Comparison of ENCODE assay signal across 19 cellular contexts in the genomic region with DNA sequence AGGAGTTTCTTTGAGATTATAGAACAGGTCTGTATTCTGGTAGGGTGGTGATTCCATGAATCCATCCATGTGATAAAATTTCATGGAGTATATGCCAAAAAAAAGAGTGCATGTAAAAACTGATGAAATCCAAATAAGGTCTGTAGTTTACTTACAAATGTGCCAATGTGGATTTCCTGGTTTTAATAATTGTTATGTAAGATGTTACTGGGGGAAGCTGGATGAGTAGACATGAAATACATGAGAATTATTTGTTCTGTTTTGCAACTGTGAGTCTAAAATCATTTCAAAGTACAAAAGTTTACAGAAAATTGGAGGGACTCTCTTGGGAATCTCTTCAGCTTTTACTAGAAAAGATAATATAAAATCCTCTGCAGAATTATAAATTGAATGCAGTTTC. TPM values are rescaled to one million over a fixed set of nuclear protein-coding genes. Genes with fewer than 3 reads are reported as not detected.
A peak's percentile ranks its signal among the peaks of the same experiment; 100 is the strongest.
DNase-seq lines count a peak whose midpoint lies in the region; ATAC-seq, FAIRE-seq and TF ChIP-seq lines count a peak whose summit lies in the region.
"Had no signal": no experiment of that assay in that cellular context is flagged by ENCODE, and none has a peak within 500 bp of the region (broad histone marks: within the 10 kb centered on the region; RNA-seq: fewer than 3 reads in every experiment).

No MANE protein-coding gene starts in this region.

- no peaks in the 10 kb centered on the region for H4K20me1 ChIP-seq in HepG2 (ENCODE audit: insufficient read depth, low read length)
- no peaks in the 10 kb centered on the region for H4K20me1 ChIP-seq in PC-9 (ENCODE audit: insufficient read depth)

- no peak overlapping the region for H3K4me3 Mint-ChIP-seq in activated CD4-positive, alpha-beta T cell treated with anti-CD3 and anti-CD28 coated beads, Interleukin-2, amount 10 ng/mL, durations not matched to agents 24 days and 14 days
- H3K4me3 Mint-ChIP-seq: CD4-positive, alpha-beta memory T cell; H9; HFFc6 had no signal

- H3K4me1 ChIP-seq in liver (ENCODE audit: control insufficient read depth in 4 of 4, insufficient read depth in 4 of 4, low read length in 3 of 4): peaks cover 13 to 36% (median 25%) of the 10 kb centered on the region in 4 donors
- H3K4me1 ChIP-seq in HepG2 (ENCODE audit: insufficient read depth, low read length): peaks cover 15% of the 10 kb centered on the region
- H3K4me1 ChIP-seq in PC-9 (replicated peaks; ENCODE audit: insufficient read depth): peaks cover 43% of the 10 kb centered on the region

- in situ Hi-C loops in HepG2 (cut with HindIII; ENCODE audit: extremely low pct_ligation_motif_present, low pct_unique_long_range_greater_than_20kb): no loop called here

- BruUV-seq in HepG2 (replicated peaks; lab: Mats Ljungman, UMichigan) (no TSS peak), PC-9 (replicated peaks; lab: Mats Ljungman, UMichigan) (no TSS peak)

- H3K79me2 ChIP-seq in HepG2 (ENCODE audit: insufficient read depth, low read length) (no peaks in the 10 kb centered on the region), PC-9 (ENCODE audit: low read depth) (no peaks in the 10 kb centered on the region; the same call in 1 of the 2 replicates)

- H3K9me3 ChIP-seq in liver (ENCODE audit: control insufficient read depth in 4 of 4, low read length in 3 of 4) (no peaks in the 10 kb centered on the region), HepG2 (ENCODE audit: low read length) (no peaks in the 10 kb centered on the region), PC-9 (ENCODE audit: insufficient read depth, low read depth) (no peaks in the 10 kb centered on the region)
- H3K9me3 ChIP-seq: Caco-2 had no signal

- ATAC-seq in HepG2 (no peak), sciatic nerve (peak; percentile 41), GM19328 (IDR thresholded peaks at IDR 0.05; ENCODE audit: unreplicated experiment) (no peak)

- no peak overlapping the region for H3K4me2 ChIP-seq in HepG2 (ENCODE audit: low read depth, low read length)
- peak overlapping the region; percentile 52; the same call in 1 of the 2 replicates for H3K4me2 ChIP-seq in PC-9

- CTCF ChIA-PET in HepG2 (lab: Yijun Ruan, JAX; ENCODE audit: low intra/inter-chr PET ratio, low total read pairs): no interaction called here
- CTCF ChIA-PET in PC-9 (lab: Charles Lee): no interaction called here

- H3K27ac Mint-ChIP-seq in activated CD4-positive, alpha-beta T cell treated with anti-CD3 and anti-CD28 coated beads, Interleukin-2, amount 10 ng/mL, durations not matched to agents 24 days and 14 days: no peak overlapping the region
- H3K27ac Mint-ChIP-seq: H9, HFFc6 had no signal

- H3K4me3 ChIP-seq in liver (ENCODE audit: low read depth in 1 of 3, low read length in 3 of 3) (no peak overlapping the region), HepG2 (replicated peaks in 1 of 3; ENCODE audit: insufficient read depth in 1 of 3, low read depth in 2 of 3, low read length in 3 of 3) (no peak overlapping the region), PC-9 (no peak overlapping the region), fibroblast of the aortic adventitia (ENCODE audit: low read depth, low read length) (no peak overlapping the region), H7 (ENCODE audit: insufficient read depth, low read depth, low read length) (no peak overlapping the region)
- H3K4me3 ChIP-seq: GM23248 had no signal

- TF ChIP-seq EP300 in HepG2 (IDR thresholded peaks at IDR 0.05; ENCODE audit: low read depth in 2 of 2, low read length in 2 of 2) (no peak), HepG2 (CRISPR knock-in tag; IDR thresholded peaks at IDR 0.05; ENCODE audit: borderline replicate concordance) (no peak)

- H3K9ac ChIP-seq in liver (ENCODE audit: low read depth in 1 of 2, low read length in 2 of 2) (no peak overlapping the region), HepG2 (ENCODE audit: insufficient read depth, low read depth, low read length) (no peak overlapping the region)
- H3K9ac ChIP-seq: GM23248 had no signal

- H3K27me3 Mint-ChIP-seq in activated CD4-positive, alpha-beta T cell treated with anti-CD3 and anti-CD28 coated beads, Interleukin-2, amount 10 ng/mL, durations not matched to agents 24 days and 14 days: peaks cover 29% of the 10 kb centered on the region

- H3K36me3 ChIP-seq in liver (ENCODE audit: control insufficient read depth in 4 of 4, insufficient read depth in 3 of 4, low read depth in 1 of 4, low read length in 3 of 4): no peaks in the 10 kb centered on the region
- H3K36me3 ChIP-seq in HepG2 (replicated peaks in 1 of 2; ENCODE audit: control insufficient read depth in 1 of 2, insufficient read depth in 2 of 2, low read length in 2 of 2): no peaks in the 10 kb centered on the region
- no peaks in the 10 kb centered on the region for H3K36me3 ChIP-seq in PC-9 (ENCODE audit: low read depth)
- no peaks in the 10 kb centered on the region for H3K36me3 ChIP-seq in H7 (replicated peaks; ENCODE audit: control insufficient read depth, insufficient read depth, low read length)

- TF ChIP-seq POLR2A in HepG2 (IDR thresholded peaks at IDR 0.05; ENCODE audit: insufficient read depth in 1 of 2, low read depth in 2 of 2, low read length in 2 of 2): no peak

- no peaks in the 10 kb centered on the region for H3K9me2 ChIP-seq in PC-9 (ENCODE audit: insufficient read depth)

- no peaks in the 10 kb centered on the region for H3K36me3 Mint-ChIP-seq in activated CD4-positive, alpha-beta T cell treated with anti-CD3 and anti-CD28 coated beads, Interleukin-2, amount 10 ng/mL, durations not matched to agents 24 days and 14 days (ENCODE audit: low read depth)

- no peak for TF ChIP-seq CTCF in liver (IDR thresholded peaks at IDR 0.05; ENCODE audit: low read depth, low read length, missing input control)
- TF ChIP-seq CTCF in HepG2 (CRISPR knock-in tag; IDR thresholded peaks at IDR 0.05): no peak
- no peak for TF ChIP-seq CTCF in PC-9 (conservative IDR thresholded peaks at IDR 0.05)
- TF ChIP-seq CTCF in fibroblast of the aortic adventitia (IDR thresholded peaks at IDR 0.05; ENCODE audit: insufficient read depth, low read length): no peak

- peaks cover 3% of the 10 kb centered on the region for H3K4me1 Mint-ChIP-seq in activated CD4-positive, alpha-beta T cell treated with anti-CD3 and anti-CD28 coated beads, Interleukin-2, amount 10 ng/mL, durations not matched to agents 24 days and 14 days
- H3K4me1 Mint-ChIP-seq: H9 had no signal

- DNase-seq in HepG2 (ENCODE audit: low spot score) (no peak), PC-9 (no peak), fibroblast of the aortic adventitia (ENCODE audit: low read depth) (peak; percentile 28), sciatic nerve (ENCODE audit: low spot score) (no peak), H7 (no peak)
- DNase-seq in activated CD4-positive, alpha-beta T cell treated with anti-CD3 and anti-CD28 coated beads, Interleukin-2, amount 10 ng/mL, durations not matched to agents 24 days and 14 days: no peak
- DNase-seq: C1 segment of cervical spinal cord; Caco-2; CD4-positive, alpha-beta memory T cell; DMS153; DND-41; GM23248; H9; HFFc6 had no signal

- TF ChIP-seq RAD21 in liver (IDR thresholded peaks at IDR 0.05) (no peak), HepG2 (CRISPR knock-in tag; IDR thresholded peaks at IDR 0.05) (no peak)

- H3K27me3 ChIP-seq in liver (ENCODE audit: control insufficient read depth in 4 of 4, insufficient read depth in 4 of 4, low read length in 3 of 4) (no peaks in the 10 kb centered on the region), HepG2 (ENCODE audit: control insufficient read depth in 1 of 2, insufficient read depth in 2 of 2, low read length in 2 of 2) (no peaks in the 10 kb centered on the region), PC-9 (ENCODE audit: insufficient read depth, low read depth) (no peaks in the 10 kb centered on the region), H7 (ENCODE audit: control insufficient read depth, insufficient read depth, low read length) (no peaks in the 10 kb centered on the region)

- FAIRE-seq in HepG2 (lab: Jason Lieb, UNC): no peak
- FAIRE-seq: G401.6, GM12892, H1 had no signal

- H2AFZ ChIP-seq in HepG2 (ENCODE audit: low read length) (no peak overlapping the region), PC-9 (no peak overlapping the region)
- H2AFZ ChIP-seq: GM23248 had no signal

- H3K27ac ChIP-seq in liver (ENCODE audit: low read depth in 1 of 2, low read length in 2 of 2) (peak overlapping the region; percentile 22 to 80), HepG2 (ENCODE audit: extremely low read length, insufficient read depth, low read length) (no peak overlapping the region), PC-9 (peak overlapping the region; percentile 97; the same call in 1 of the 2 replicates)
- H3K27ac ChIP-seq: GM23248 had no signal

- H3F3A ChIP-seq in PC-9 (ENCODE audit: insufficient read depth, low read depth): peaks cover 20% of the 10 kb centered on the region; the same call in 1 of the 2 replicates

- POLR2A ChIA-PET in HepG2 (lab: Yijun Ruan, JAX) (no interaction called here), PC-9 (lab: Charles Lee; ENCODE audit: unreplicated experiment) (interaction anchor here (0.6 kb wide), 1 partner anchor 43 kb away, joined by 3 read pairs; no protein-coding TSS in a partner anchor)

- no peaks in the 10 kb centered on the region for H3K9me3 Mint-ChIP-seq in activated CD4-positive, alpha-beta T cell treated with anti-CD3 and anti-CD28 coated beads, Interleukin-2, amount 10 ng/mL, durations not matched to agents 24 days and 14 days
- H3K9me3 Mint-ChIP-seq: CD4-positive, alpha-beta memory T cell; HFFc6 had no signal

- intact Hi-C loops in HepG2 (cut with micrococcal nuclease; ENCODE audit: unreplicated experiment): no loop called here
- intact Hi-C loops in PC-9 (cut with micrococcal nuclease; ENCODE audit: unreplicated experiment): no loop called here
- intact Hi-C loops in sciatic nerve (cut with DNase I): no loop called here
- intact Hi-C loops in activated CD4-positive, alpha-beta T cell treated with anti-CD3 and anti-CD28 coated beads, Interleukin-2, amount 10 ng/mL, durations not matched to agents 24 days and 14 days (cut with micrococcal nuclease): no loop called here

RNA-seq across cellular contexts. Expression of gene TMEM214, which starts 23.7 kb away (rescaled TPM):
- 10 to 100 TPM; 17.1 to 48.4 TPM for total RNA-seq in liver
- polyA plus RNA-seq in liver: 10 to 100 TPM; 28.3 to 53.4 TPM
- total RNA-seq in HepG2 (2016; rRNA removed; fragmentation: Illumina TruSeq; extraction: Trizol): 28.0 and 58.3 TPM in 2 replicates
- total RNA-seq in HepG2 (2016; cell fraction: cytosol; rRNA removed; fragmentation: Illumina TruSeq; extraction: Trizol; ENCODE audit: low read depth): 13.7 and 15.2 TPM in 2 replicates
- 22.8 and 61.4 TPM in 2 replicates for total RNA-seq in HepG2 (2016; cell fraction: insoluble cytoplasmic fraction; rRNA removed; fragmentation: Illumina TruSeq; extraction: Trizol)
- total RNA-seq in HepG2 (2016; cell fraction: membrane; rRNA removed; fragmentation: Illumina TruSeq; extraction: Trizol): 24.2 and 24.6 TPM in 2 replicates
- total RNA-seq in HepG2 (2016; cell fraction: nucleus; rRNA removed; fragmentation: Illumina TruSeq; extraction: Trizol): 65.4 and 81.2 TPM in 2 replicates
- 132 and 137 TPM in 2 replicates for polyA plus RNA-seq in HepG2 (2011; rRNA removed)
- polyA plus RNA-seq in HepG2 (2011; cell fraction: cytosol; rRNA removed): 96.3 and 120 TPM in 2 replicates
- 355 and 421 TPM in 2 replicates for polyA plus RNA-seq in HepG2 (2011; cell fraction: nucleus; rRNA removed)
- polyA plus RNA-seq in HepG2 (2012): 76.8 and 81.7 TPM in 2 replicates
- 15.5 and 16.9 TPM in 2 replicates for polyA plus RNA-seq in HepG2 (2016; cell fraction: cytosol; fragmentation: Illumina TruSeq; extraction: Trizol; ENCODE audit: low read depth)
- 43.0 and 58.5 TPM in 2 replicates for polyA plus RNA-seq in HepG2 (2016; cell fraction: insoluble cytoplasmic fraction; fragmentation: Illumina TruSeq; extraction: Trizol; ENCODE audit: low read depth)
- 30.0 and 37.0 TPM in 2 replicates for polyA plus RNA-seq in HepG2 (2016; cell fraction: membrane; fragmentation: Illumina TruSeq; extraction: Trizol; ENCODE audit: low read depth)
- polyA plus RNA-seq in HepG2 (2016; cell fraction: nucleus; fragmentation: Illumina TruSeq; extraction: Trizol; ENCODE audit: insufficient read depth, low read depth): 188 and 192 TPM in 2 replicates
- 248 and 683 TPM in 2 replicates for polyA minus RNA-seq in HepG2 (2011; rRNA and poly(A)+ RNA removed; ENCODE audit: low replicate concordance)
- 150 and 151 TPM in 2 replicates for polyA minus RNA-seq in HepG2 (2011; cell fraction: cytosol; rRNA and poly(A)+ RNA removed)
- 219 and 243 TPM in 2 replicates for polyA minus RNA-seq in HepG2 (2011; cell fraction: nucleus; rRNA and poly(A)+ RNA removed)
- 60.9 and 65.6 TPM in 2 replicates for total RNA-seq in PC-9 (2021)
- 10.3 and 71.6 TPM in 2 replicates for total RNA-seq in fibroblast of the aortic adventitia (ENCODE audit: low replicate concordance)
- total RNA-seq in sciatic nerve: 74.0 TPM
- 46.5 and 46.6 TPM in 2 replicates for total RNA-seq in H7 (2014; rRNA removed; shearing (Covaris generic))
- 93.4 and 98.6 TPM in 2 replicates for total RNA-seq in activated CD4-positive, alpha-beta T cell treated with anti-CD3 and anti-CD28 coated beads, Interleukin-2, amount 10 ng/mL, durations not matched to agents 24 days and 14 days

RNA-seq across cellular contexts. Expression of gene MAPRE3, which starts 38.6 kb away (rescaled TPM):
- total RNA-seq in liver (1 to 10 TPM; 1.0 to 8.1 TPM), HepG2 (2016; rRNA removed; fragmentation: Illumina TruSeq; extraction: Trizol) (0.20 and 0.31 TPM in 2 replicates), PC-9 (2021) (17.1 and 25.2 TPM in 2 replicates), fibroblast of the aortic adventitia (ENCODE audit: low replicate concordance) (5.3 and 7.2 TPM in 2 replicates), sciatic nerve (26.7 TPM)
- polyA plus RNA-seq in liver (10 to 100 TPM; 11.5 to 15.8 TPM), HepG2 (2011; rRNA removed) (0.73 and 0.91 TPM in 2 replicates)
- 0.18 TPM in 1 of 2 replicates, not detected in the other for total RNA-seq in HepG2 (2016; cell fraction: cytosol; rRNA removed; fragmentation: Illumina TruSeq; extraction: Trizol; ENCODE audit: low read depth)
- 0.15 and 0.19 TPM in 2 replicates for total RNA-seq in HepG2 (2016; cell fraction: insoluble cytoplasmic fraction; rRNA removed; fragmentation: Illumina TruSeq; extraction: Trizol)
- total RNA-seq in HepG2 (2016; cell fraction: membrane; rRNA removed; fragmentation: Illumina TruSeq; extraction: Trizol): 0.15 and 0.24 TPM in 2 replicates
- 0.60 and 0.99 TPM in 2 replicates for total RNA-seq in HepG2 (2016; cell fraction: nucleus; rRNA removed; fragmentation: Illumina TruSeq; extraction: Trizol)
- 0.34 and 0.65 TPM in 2 replicates for polyA plus RNA-seq in HepG2 (2011; cell fraction: cytosol; rRNA removed)
- 3.3 and 5.1 TPM in 2 replicates for polyA plus RNA-seq in HepG2 (2011; cell fraction: nucleus; rRNA removed)
- polyA plus RNA-seq in HepG2 (2012): 0.91 and 2.1 TPM in 2 replicates
- polyA plus RNA-seq in HepG2 (2016; cell fraction: cytosol; fragmentation: Illumina TruSeq; extraction: Trizol; ENCODE audit: low read depth): 0.11 and 0.17 TPM in 2 replicates
- polyA plus RNA-seq in HepG2 (2016; cell fraction: insoluble cytoplasmic fraction; fragmentation: Illumina TruSeq; extraction: Trizol; ENCODE audit: low read depth): 0.59 and 0.88 TPM in 2 replicates
- 0.28 and 0.30 TPM in 2 replicates for polyA plus RNA-seq in HepG2 (2016; cell fraction: membrane; fragmentation: Illumina TruSeq; extraction: Trizol; ENCODE audit: low read depth)
- 1.8 and 2.0 TPM in 2 replicates for polyA plus RNA-seq in HepG2 (2016; cell fraction: nucleus; fragmentation: Illumina TruSeq; extraction: Trizol; ENCODE audit: insufficient read depth, low read depth)
- 0.44 and 3.1 TPM in 2 replicates for polyA minus RNA-seq in HepG2 (2011; rRNA and poly(A)+ RNA removed; ENCODE audit: low replicate concordance)
- 0.69 TPM in 1 of 2 replicates, not detected in the other for polyA minus RNA-seq in HepG2 (2011; cell fraction: cytosol; rRNA and poly(A)+ RNA removed)
- 0.99 TPM in 1 of 2 replicates, not detected in the other for polyA minus RNA-seq in HepG2 (2011; cell fraction: nucleus; rRNA and poly(A)+ RNA removed)
- 0.42 and 1.6 TPM in 2 replicates for total RNA-seq in H7 (2014; rRNA removed; shearing (Covaris generic))
- total RNA-seq in activated CD4-positive, alpha-beta T cell treated with anti-CD3 and anti-CD28 coated beads, Interleukin-2, amount 10 ng/mL, durations not matched to agents 24 days and 14 days: 2.5 and 3.6 TPM in 2 replicates

RNA-seq across cellular contexts. Expression of gene AGBL5, which starts 42.4 kb away (rescaled TPM):
- 1 to 10 TPM; 4.7 to 9.0 TPM for total RNA-seq in liver
- 1 to 10 TPM; 3.2 to 5.0 TPM for polyA plus RNA-seq in liver
- 48.6 and 55.9 TPM in 2 replicates for total RNA-seq in HepG2 (2016; rRNA removed; fragmentation: Illumina TruSeq; extraction: Trizol)
- 148 and 152 TPM in 2 replicates for total RNA-seq in HepG2 (2016; cell fraction: cytosol; rRNA removed; fragmentation: Illumina TruSeq; extraction: Trizol; ENCODE audit: low read depth)
- 39.9 and 57.5 TPM in 2 replicates for total RNA-seq in HepG2 (2016; cell fraction: insoluble cytoplasmic fraction; rRNA removed; fragmentation: Illumina TruSeq; extraction: Trizol)
- 249 and 253 TPM in 2 replicates for total RNA-seq in HepG2 (2016; cell fraction: membrane; rRNA removed; fragmentation: Illumina TruSeq; extraction: Trizol)
- total RNA-seq in HepG2 (2016; cell fraction: nucleus; rRNA removed; fragmentation: Illumina TruSeq; extraction: Trizol): 22.8 and 23.0 TPM in 2 replicates
- polyA plus RNA-seq in HepG2 (2011; rRNA removed): 63.6 and 73.3 TPM in 2 replicates
- 65.6 and 84.8 TPM in 2 replicates for polyA plus RNA-seq in HepG2 (2011; cell fraction: cytosol; rRNA removed)
- 45.3 and 47.1 TPM in 2 replicates for polyA plus RNA-seq in HepG2 (2011; cell fraction: nucleus; rRNA removed)
- 36.8 and 51.0 TPM in 2 replicates for polyA plus RNA-seq in HepG2 (2012)
- polyA plus RNA-seq in HepG2 (2016; cell fraction: cytosol; fragmentation: Illumina TruSeq; extraction: Trizol; ENCODE audit: low read depth): 247 and 251 TPM in 2 replicates
- 54.3 and 66.5 TPM in 2 replicates for polyA plus RNA-seq in HepG2 (2016; cell fraction: insoluble cytoplasmic fraction; fragmentation: Illumina TruSeq; extraction: Trizol; ENCODE audit: low read depth)
- polyA plus RNA-seq in HepG2 (2016; cell fraction: membrane; fragmentation: Illumina TruSeq; extraction: Trizol; ENCODE audit: low read depth): 277 and 306 TPM in 2 replicates
- 44.5 and 47.6 TPM in 2 replicates for polyA plus RNA-seq in HepG2 (2016; cell fraction: nucleus; fragmentation: Illumina TruSeq; extraction: Trizol; ENCODE audit: insufficient read depth, low read depth)
- polyA minus RNA-seq in HepG2 (2011; rRNA and poly(A)+ RNA removed; ENCODE audit: low replicate concordance): 109 and 147 TPM in 2 replicates
- polyA minus RNA-seq in HepG2 (2011; cell fraction: cytosol; rRNA and poly(A)+ RNA removed): 32.5 and 36.6 TPM in 2 replicates
- 26.1 and 37.3 TPM in 2 replicates for polyA minus RNA-seq in HepG2 (2011; cell fraction: nucleus; rRNA and poly(A)+ RNA removed)
- 63.2 and 64.0 TPM in 2 replicates for total RNA-seq in PC-9 (2021)
- 17.5 and 25.3 TPM in 2 replicates for total RNA-seq in fibroblast of the aortic adventitia (ENCODE audit: low replicate concordance)
- total RNA-seq in sciatic nerve: 16.3 TPM
- total RNA-seq in H7 (2014; rRNA removed; shearing (Covaris generic)): 45.4 and 46.7 TPM in 2 replicates
- 13.9 and 14.1 TPM in 2 replicates for total RNA-seq in activated CD4-positive, alpha-beta T cell treated with anti-CD3 and anti-CD28 coated beads, Interleukin-2, amount 10 ng/mL, durations not matched to agents 24 days and 14 days
